ENCODE assay signal across 2 cellular contexts in genomic region chr17:39641883-39642282, GRCh38.
TF ChIP-seq lines count a peak whose summit lies in the region.

No MANE protein-coding gene starts in this region.

TF ChIP-seq in liver, 16 proteins besides CTCF, POLR2A, EP300 and RAD21:
- TF ChIP-seq NR2F2 (IDR thresholded peaks at IDR 0.05) (peak; percentile 30), YY1 (IDR thresholded peaks at IDR 0.05) (no peak)

TF ChIP-seq in HepG2, 621 proteins besides CTCF, POLR2A, EP300 and RAD21:
- no peak for TF ChIP-seq THAP7 (CRISPR knock-in tag; IDR thresholded peaks at IDR 0.05)
- no peak for TF ChIP-seq NR0B2 (CRISPR knock-in tag; IDR thresholded peaks at IDR 0.05)
- no peak for TF ChIP-seq ZFP36 (IDR thresholded peaks at IDR 0.05; ENCODE audit: borderline replicate concordance, low read depth, low read length, partially characterized antibody)
- TF ChIP-seq SIN3A (IDR thresholded peaks at IDR 0.05; ENCODE audit: borderline replicate concordance, low read depth, low read length), result no peak
- no peak for TF ChIP-seq ZNF253 (CRISPR knock-in tag; IDR thresholded peaks at IDR 0.05; ENCODE audit: borderline replicate concordance)
- no peak for TF ChIP-seq ZNF776 (CRISPR knock-in tag; IDR thresholded peaks at IDR 0.05)
- no peak for TF ChIP-seq CSRNP2 (CRISPR knock-in tag; conservative IDR thresholded peaks at IDR 0.05; ENCODE audit: low read depth)
